ENCODE assay signal across 9 cellular contexts in the genomic region with DNA sequence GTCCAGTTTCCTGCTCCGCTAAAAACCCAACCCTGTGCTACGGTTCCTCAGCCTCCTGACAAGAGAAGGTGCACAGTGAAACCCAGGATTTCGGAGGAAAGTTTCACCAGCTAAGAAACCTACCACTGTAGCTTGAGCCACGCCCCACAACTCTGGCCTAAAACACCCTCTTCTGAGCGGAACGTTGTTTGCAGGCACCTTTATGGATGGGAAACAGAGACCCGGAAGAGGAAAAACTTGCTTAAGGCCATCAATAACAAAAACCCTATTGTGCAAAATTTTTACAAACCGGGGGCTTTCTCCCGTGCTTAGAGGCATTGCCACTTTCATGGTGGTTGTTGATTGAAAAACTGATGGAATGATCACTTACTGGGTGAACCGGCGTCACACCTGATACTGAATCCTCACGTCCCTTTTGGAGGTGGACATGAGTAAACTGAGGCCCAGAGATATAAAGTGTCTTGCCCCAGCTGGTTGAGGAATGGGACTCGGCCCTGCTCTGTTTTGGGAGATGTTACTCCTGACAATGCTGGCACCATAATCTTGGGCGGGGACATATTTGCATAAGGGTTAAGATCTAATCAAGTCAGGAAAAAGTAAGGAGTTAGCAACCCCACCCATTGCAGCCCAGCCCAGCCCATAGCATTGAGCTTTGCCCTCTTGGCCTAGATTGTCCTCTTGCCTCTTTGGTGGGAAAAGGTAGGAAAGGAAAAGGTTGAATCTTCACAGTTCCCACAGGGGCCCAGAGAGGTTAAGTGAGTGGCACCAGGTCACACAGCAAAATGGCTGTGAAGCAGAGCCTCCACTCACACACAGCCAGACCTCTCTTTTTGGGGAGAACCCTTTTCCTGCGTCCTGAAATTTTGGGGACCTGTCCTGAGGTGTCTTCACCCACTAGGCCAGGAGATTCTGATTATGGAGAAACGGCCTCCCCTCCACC. TPM values are rescaled to one million over a fixed set of nuclear protein-coding genes. Genes with fewer than 3 reads are reported as not detected.
A peak's percentile ranks its signal among the peaks of the same experiment; 100 is the strongest.
DNase-seq lines count a peak whose midpoint lies in the region; ATAC-seq and TF ChIP-seq lines count a peak whose summit lies in the region.
"Had no signal": no experiment of that assay in that cellular context is flagged by ENCODE, and none has a peak within 500 bp of the region (broad histone marks: within the 10 kb centered on the region; RNA-seq: fewer than 3 reads in every experiment).

No MANE protein-coding gene starts in this region.

- H3K36me3 ChIP-seq in SU-DHL-6 (ENCODE audit: low read length) (no peaks in the 10 kb centered on the region), neural progenitor cell (no peaks in the 10 kb centered on the region)

- no peaks in the 10 kb centered on the region for H4K20me1 ChIP-seq in SU-DHL-6 (ENCODE audit: low read depth, low read length)
- H4K20me1 ChIP-seq in neural progenitor cell (ENCODE audit: low read depth), result no peaks in the 10 kb centered on the region

- H2AFZ ChIP-seq in SU-DHL-6 (ENCODE audit: low read depth, low read length, severe bottlenecking) (peak overlapping the region; percentile 94), neural progenitor cell (replicated peaks) (peak overlapping the region; percentile 99)

- TF ChIP-seq POLR2A in erythroblast (IDR thresholded peaks at IDR 0.05; ENCODE audit: low read length), result peak; percentile 47

- H3K4me3 Mint-ChIP-seq in neural progenitor cell, result peak overlapping the region; percentile 86

- DNase-seq in DMS53 (lab: John Stamatoyannopoulos, UW) (peak; percentile 57), DMS53 treated with DMSO at 0.1 percent for 48 hours (lab: John Stamatoyannopoulos, UW; ENCODE audit: unreplicated experiment) (no peak), erythroblast (lab: John Stamatoyannopoulos, UW) (peak; percentile 72 to 77), neural progenitor cell (ENCODE audit: low spot score) (no peak), SIG-M5 (lab: John Stamatoyannopoulos, UW) (no peak), cerebellar nuclear complex (lab: John Stamatoyannopoulos, UW) (no peak)

- H3K27ac Mint-ChIP-seq in neural progenitor cell, result no peak overlapping the region

- H3K4me3 ChIP-seq in SU-DHL-6 (ENCODE audit: insufficient read depth, low read length, poor library complexity, severe bottlenecking) (peak overlapping the region; percentile 34), neural progenitor cell (peak overlapping the region; percentile 57)

- H3K27me3 Mint-ChIP-seq in neural progenitor cell (ENCODE audit: insufficient read depth, low read depth), result peaks cover 25% of the 10 kb centered on the region

- H3K79me2 ChIP-seq in SU-DHL-6 (ENCODE audit: insufficient read depth, low read length), result no peaks in the 10 kb centered on the region
- H3K79me2 ChIP-seq in neural progenitor cell (ENCODE audit: low read depth), result no peaks in the 10 kb centered on the region

- H3K4me1 ChIP-seq in neural progenitor cell, result peaks cover 4% of the 10 kb centered on the region

- peaks cover 13% of the 10 kb centered on the region for H3K4me1 Mint-ChIP-seq in neural progenitor cell

- H3K27me3 ChIP-seq in SU-DHL-6 (ENCODE audit: low read length), result no peaks in the 10 kb centered on the region
- peaks cover 57% of the 10 kb centered on the region for H3K27me3 ChIP-seq in neural progenitor cell

- no peaks in the 10 kb centered on the region for H3K9me2 ChIP-seq in SU-DHL-6 (replicated peaks; ENCODE audit: insufficient read depth, low read length)

- H3K9ac ChIP-seq in SU-DHL-6 (ENCODE audit: low read length), result peak overlapping the region; percentile 40; the same call in 1 of the 2 replicates
- H3K9ac ChIP-seq in neural progenitor cell, result no peak overlapping the region

- H3K27ac ChIP-seq in SU-DHL-6 (ENCODE audit: low read depth, low read length), result no peak overlapping the region
- H3K27ac ChIP-seq in neural progenitor cell, result no peak overlapping the region
- H3K27ac ChIP-seq: C4-2B had no signal

- no peak for ATAC-seq in HG02678 (IDR thresholded peaks at IDR 0.05; ENCODE audit: unreplicated experiment)

- H3F3A ChIP-seq in SU-DHL-6 (ENCODE audit: insufficient read depth), result no peaks in the 10 kb centered on the region
- peaks cover 13% of the 10 kb centered on the region for H3F3A ChIP-seq in neural progenitor cell (ENCODE audit: low read depth)

- no peak for TF ChIP-seq CTCF in SU-DHL-6 (IDR thresholded peaks at IDR 0.05; ENCODE audit: insufficient read depth, low read length, poor library complexity, severe bottlenecking)
- no peak for TF ChIP-seq CTCF in neural progenitor cell (IDR thresholded peaks at IDR 0.05)

- H3K4me2 ChIP-seq in SU-DHL-6 (ENCODE audit: low read depth, low read length, poor library complexity, severe bottlenecking) (peak overlapping the region; percentile 61), neural progenitor cell (peak overlapping the region; percentile 88)

- H3K36me3 Mint-ChIP-seq in neural progenitor cell, result no peaks in the 10 kb centered on the region

- H3K9me3 ChIP-seq in SU-DHL-6 (ENCODE audit: insufficient read depth, low read length) (no peaks in the 10 kb centered on the region), neural progenitor cell (ENCODE audit: low read depth) (peaks cover under 1% of the 10 kb centered on the region)

- H3K9me3 Mint-ChIP-seq in neural progenitor cell, result peaks cover 2% of the 10 kb centered on the region

RNA-seq across cellular contexts. Expression of a gene that starts 23.2 kb away (rescaled TPM):
- 1.8 and 2.2 TPM in 2 replicates for total RNA-seq in neural progenitor cell (ENCODE audit: low replicate concordance)

Comparison
In these comparisons a context has a peak if more than half of its experiments do, and no peak if none do; other contexts are left out.
1. DNase-seq: peak in DMS53 (single experiment) and erythroblast (2 of 2); none in DMS53 treated with DMSO at 0.1 percent for 48 hours (single experiment), neural progenitor cell (single experiment), SIG-M5 (single experiment) and cerebellar nuclear complex (0 of 2).